ENCODE assay signal across 21 cellular contexts in the genomic region with DNA sequence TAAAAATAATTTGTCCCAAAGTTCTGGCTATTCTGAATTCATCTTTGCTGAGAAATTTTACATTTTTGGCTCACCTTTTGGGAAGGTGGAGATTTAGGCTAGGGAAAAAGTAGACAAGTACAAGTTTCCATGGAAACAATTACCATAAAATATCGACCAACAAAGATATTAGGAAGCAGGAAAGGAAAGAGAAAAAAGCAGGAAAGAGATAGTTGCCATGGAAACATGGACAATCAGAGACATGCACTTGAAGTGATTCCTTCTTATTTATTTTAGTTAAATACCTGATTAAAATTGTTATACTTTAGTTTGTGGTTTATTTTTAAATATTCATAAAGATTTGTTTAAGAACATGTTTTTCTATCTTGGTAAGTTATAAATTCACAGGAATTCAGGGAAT.
DNase-seq lines count a peak whose midpoint lies in the region; ATAC-seq, FAIRE-seq and TF ChIP-seq lines count a peak whose summit lies in the region.
"Had no signal": no experiment of that assay in that cellular context is flagged by ENCODE, and none has a peak within 500 bp of the region (broad histone marks: within the 10 kb centered on the region; RNA-seq: fewer than 3 reads in every experiment).

No MANE protein-coding gene starts in this region.

- WGBS in K562 (ENCODE audit: insufficient coverage, low coverage, missing lambda C conversion rate): 0% methylated on average over 1 of the region's 1 CpG

- no peak overlapping the region for H3K9ac ChIP-seq in K562 (ENCODE audit: insufficient read depth in 1 of 2, low read depth in 2 of 2, low read length in 2 of 2)
- H3K9ac ChIP-seq in endothelial cell of umbilical vein (replicated peaks; ENCODE audit: extremely low read depth, insufficient read depth, low read length): no peak overlapping the region
- H3K9ac ChIP-seq: BLaER1 treated with 17β-estradiol and CSF1 and Interleukin-3, amounts not matched to agents 10 nM and 100 nM had no signal

- H3K79me2 ChIP-seq in K562 (ENCODE audit: control insufficient read depth, insufficient read depth, low read length) (no peaks in the 10 kb centered on the region), endothelial cell of umbilical vein (ENCODE audit: control insufficient read depth, insufficient read depth, low read length) (no peaks in the 10 kb centered on the region)

- TF ChIP-seq CTCF in K562 (IDR thresholded peaks at IDR 0.05 in 2 of 3, conservative IDR thresholded peaks at IDR 0.05 in 1 of 3; ENCODE audit: insufficient read depth in 2 of 3, low read depth in 1 of 3, low read length in 3 of 3) (no peak), endothelial cell of umbilical vein (IDR thresholded peaks at IDR 0.05; ENCODE audit: extremely low read depth in 1 of 2, insufficient read depth in 1 of 2, low read depth in 1 of 2, low read length in 2 of 2) (no peak)

- no peak overlapping the region for H2AFZ ChIP-seq in K562 (ENCODE audit: low read depth, low read length)
- H2AFZ ChIP-seq in endothelial cell of umbilical vein (ENCODE audit: low read depth, low read length): no peak overlapping the region

- H4K20me1 ChIP-seq in K562 (replicated peaks; ENCODE audit: control insufficient read depth, insufficient read depth, low read length) (no peaks in the 10 kb centered on the region), endothelial cell of umbilical vein (replicated peaks; ENCODE audit: control insufficient read depth, extremely low read depth, insufficient read depth, low read length) (no peaks in the 10 kb centered on the region)
- H4K20me1 ChIP-seq: BLaER1 treated with 17β-estradiol and CSF1 and Interleukin-3, amounts not matched to agents 10 nM and 100 nM had no signal

- in situ Hi-C loops in K562 (cut with MboI): no loop called here

- H3K4me1 ChIP-seq in K562 (replicated peaks in 1 of 2; ENCODE audit: control insufficient read depth in 2 of 2, insufficient read depth in 2 of 2, low read length in 2 of 2) (no peaks in the 10 kb centered on the region), endothelial cell of umbilical vein (ENCODE audit: control insufficient read depth, extremely low read depth, insufficient read depth, low read length) (peaks cover 5% of the 10 kb centered on the region)
- H3K4me1 ChIP-seq: BLaER1 treated with 17β-estradiol and CSF1 and Interleukin-3, amounts not matched to agents 10 nM and 100 nM had no signal

- H3K36me3 ChIP-seq in K562 (ENCODE audit: control insufficient read depth, insufficient read depth, low read length) (no peaks in the 10 kb centered on the region), endothelial cell of umbilical vein (ENCODE audit: control insufficient read depth in 2 of 2, extremely low read depth in 1 of 2, insufficient read depth in 2 of 2, low read length in 2 of 2) (no peaks in the 10 kb centered on the region)
- H3K36me3 ChIP-seq: BLaER1 treated with 17β-estradiol and CSF1 and Interleukin-3, amounts not matched to agents 10 nM and 100 nM; HAP-1 had no signal

- BruUV-seq in K562 (replicated peaks; lab: Mats Ljungman, UMichigan): no TSS peak
- BruUV-seq in endothelial cell of umbilical vein (replicated peaks; lab: Mats Ljungman, UMichigan): no TSS peak

- no peak for TF ChIP-seq RAD21 in K562 (CRISPR knock-in tag; conservative IDR thresholded peaks at IDR 0.05 in 1 of 2, IDR thresholded peaks at IDR 0.05 in 1 of 2)

- H3K27me3 ChIP-seq in K562 (ENCODE audit: control insufficient read depth in 2 of 2, insufficient read depth in 2 of 2, low read length in 2 of 2) (no peaks in the 10 kb centered on the region; a peak in 1 of 5 replicates), endothelial cell of umbilical vein (ENCODE audit: control insufficient read depth in 2 of 2, insufficient read depth in 2 of 2, low read length in 2 of 2) (no peaks in the 10 kb centered on the region)
- H3K27me3 ChIP-seq: BLaER1 treated with 17β-estradiol and CSF1 and Interleukin-3, amounts not matched to agents 10 nM and 100 nM had no signal

- no peak for FAIRE-seq in K562 (lab: Jason Lieb, UNC)
- FAIRE-seq in endothelial cell of umbilical vein (lab: Jason Lieb, UNC): no peak
- FAIRE-seq: GM12892 had no signal

- intact Hi-C loops in K562 (cut with micrococcal nuclease) (no loop called here), endothelial cell of umbilical vein (cut with micrococcal nuclease) (no loop called here)

- POLR2A ChIA-PET in K562 (lab: Yijun Ruan, JAX) (no interaction called here), endothelial cell of umbilical vein (lab: Charles Lee) (no interaction called here)

- H3K9me1 ChIP-seq in K562 (ENCODE audit: control insufficient read depth, insufficient read depth, low read length): no peaks in the 10 kb centered on the region
- no peaks in the 10 kb centered on the region for H3K9me1 ChIP-seq in endothelial cell of umbilical vein (replicated peaks; ENCODE audit: control insufficient read depth, extremely low read depth, insufficient read depth, low read length)

- dilution Hi-C loops in endothelial cell of umbilical vein (cut with MboI; ENCODE audit: extremely low pct_ligation_motif_present, low sequenced_read_pairs): no loop called here

- H3K4me3 ChIP-seq in K562: no peak overlapping the region
- H3K4me3 ChIP-seq in endothelial cell of umbilical vein (replicated peaks in 1 of 3; ENCODE audit: insufficient read depth in 1 of 3, low read depth in 1 of 3, low read length in 3 of 3): no peak overlapping the region
- H3K4me3 ChIP-seq: BLaER1 treated with 17β-estradiol and CSF1 and Interleukin-3, amounts not matched to agents 10 nM and 100 nM; HAP-1 had no signal

- no peaks in the 10 kb centered on the region for H3K9me3 ChIP-seq in K562 (replicated peaks; ENCODE audit: control insufficient read depth, insufficient read depth, low read depth, low read length)
- no peaks in the 10 kb centered on the region for H3K9me3 ChIP-seq in endothelial cell of umbilical vein (replicated peaks; ENCODE audit: control insufficient read depth, insufficient read depth, low read length)
- H3K9me3 ChIP-seq: BLaER1 treated with 17β-estradiol and CSF1 and Interleukin-3, amounts not matched to agents 10 nM and 100 nM; HAP-1 had no signal

- H3K4me2 ChIP-seq in K562 (ENCODE audit: insufficient read depth, low read length) (no peak overlapping the region), endothelial cell of umbilical vein (ENCODE audit: insufficient read depth, low read length) (no peak overlapping the region)
- H3K4me2 ChIP-seq: BLaER1 treated with 17β-estradiol and CSF1 and Interleukin-3, amounts not matched to agents 10 nM and 100 nM had no signal

- TF ChIP-seq POLR2A in K562 (conservative IDR thresholded peaks at IDR 0.05) (no peak), endothelial cell of umbilical vein (IDR thresholded peaks at IDR 0.05; ENCODE audit: low read depth, low read length) (no peak)

- H3K27ac ChIP-seq in K562 (ENCODE audit: extremely low read depth, low read depth, low read length) (no peak overlapping the region), endothelial cell of umbilical vein (ENCODE audit: insufficient read depth, low read depth, low read length) (no peak overlapping the region)
- H3K27ac ChIP-seq: BLaER1 treated with 17β-estradiol and CSF1 and Interleukin-3, amounts not matched to agents 10 nM and 100 nM; HL-60 had no signal

- CTCF ChIA-PET in K562 (lab: Yijun Ruan, JAX; ENCODE audit: low intra/inter-chr PET ratio): no interaction called here
- CTCF ChIA-PET in endothelial cell of umbilical vein (lab: Charles Lee): no interaction called here

- no peak for TF ChIP-seq EP300 in K562 (IDR thresholded peaks at IDR 0.05; ENCODE audit: low read length)

- DNase-seq in NCI-H748 (lab: John Stamatoyannopoulos, UW; ENCODE audit: unreplicated experiment) (peak; percentile 3), NCI-H748 treated with DMSO at 0.1 percent for 48 hours (lab: John Stamatoyannopoulos, UW) (no peak), K562 (ENCODE audit: extremely low read depth in 1 of 4, low spot score in 3 of 4) (no peak), endothelial cell of umbilical vein (ENCODE audit: low read depth, low spot score) (peak; percentile 61), pulmonary artery endothelial cell (ENCODE audit: low read depth, low spot score) (peak; percentile 7), NCI-H1048 (lab: John Stamatoyannopoulos, UW) (no peak), SW 1271 (lab: John Stamatoyannopoulos, UW) (no peak)
- DNase-seq: ACHN; Calu3; CD4-positive, alpha-beta T cell; DMS 273 treated with DMSO at 0.1 percent for 48 hours; DMS79 treated with DMSO at 0.1 percent for 48 hours; EL; GDM1; GOT3; HFFc6 had no signal

- ATAC-seq in K562 (no peak), GM21825 (IDR thresholded peaks at IDR 0.05; ENCODE audit: unreplicated experiment) (no peak)

TF ChIP-seq in K562, 482 proteins besides CTCF, POLR2A, EP300 and RAD21:
- TF ChIP-seq RFX1 (IDR thresholded peaks at IDR 0.05) (peak; percentile 78), PREB (CRISPR knock-in tag; IDR thresholded peaks at IDR 0.05) (no peak), POLR2AphosphoS5 (IDR thresholded peaks at IDR 0.05; ENCODE audit: control insufficient read depth, insufficient read depth, low read depth, low read length) (no peak)

TF ChIP-seq in endothelial cell of umbilical vein, 7 proteins besides CTCF, POLR2A, EP300 and RAD21:
- TF ChIP-seq JUN (IDR thresholded peaks at IDR 0.05; ENCODE audit: borderline replicate concordance, insufficient read depth, insufficient read length, low read depth): no peak
- TF ChIP-seq, protein P1, sequence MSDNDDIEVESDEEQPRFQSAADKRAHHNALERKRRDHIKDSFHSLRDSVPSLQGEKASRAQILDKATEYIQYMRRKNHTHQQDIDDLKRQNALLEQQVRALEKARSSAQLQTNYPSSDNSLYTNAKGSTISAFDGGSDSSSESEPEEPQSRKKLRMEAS (IDR thresholded peaks at IDR 0.05; ENCODE audit: insufficient read depth, insufficient read length): no peak
- TF ChIP-seq EZH2 (IDR thresholded peaks at IDR 0.05; ENCODE audit: borderline replicate concordance, low read depth, low read length, severe bottlenecking): no peak

Comparison
In these comparisons a context has a peak if more than half of its experiments do, and no peak if none do; other contexts are left out.
1. DNase-seq: peak in NCI-H748 (single experiment), endothelial cell of umbilical vein (single experiment) and pulmonary artery endothelial cell (single experiment); none in NCI-H748 treated with DMSO at 0.1 percent for 48 hours (single experiment), K562 (0 of 4), NCI-H1048 (single experiment) and SW 1271 (0 of 2).